In genomic region chr6:43698584-43699349, GRCh38 we compare ENCODE assay signal across 1 cellular context.
TF ChIP-seq lines count a peak whose summit lies in the region.

No MANE protein-coding gene starts in this region.

TF ChIP-seq in GM23338, 12 proteins besides CTCF, POLR2A, EP300 and RAD21 (continued from another document):
- no peak for TF ChIP-seq ZNF462 (CRISPR knock-in tag; IDR thresholded peaks at IDR 0.05)
- no peak for TF ChIP-seq CREB1 (CRISPR knock-in tag; IDR thresholded peaks at IDR 0.05; ENCODE audit: low read depth)
- no peak for TF ChIP-seq STAT1 (IDR thresholded peaks at IDR 0.05; ENCODE audit: unreplicated experiment)
- no peak for TF ChIP-seq EZH2phosphoT487 (IDR thresholded peaks at IDR 0.05; ENCODE audit: unreplicated experiment)
- no peak for TF ChIP-seq ZNF331 (CRISPR knock-in tag; IDR thresholded peaks at IDR 0.05; ENCODE audit: low read depth)
- no peak for TF ChIP-seq ZNF114 (CRISPR knock-in tag; IDR thresholded peaks at IDR 0.05)
- no peak for TF ChIP-seq POLR2AphosphoS5 (IDR thresholded peaks at IDR 0.05; ENCODE audit: low read depth)
- no peak for TF ChIP-seq NANOG (IDR thresholded peaks at IDR 0.05; ENCODE audit: borderline replicate concordance)
- TF ChIP-seq EZH2 (IDR thresholded peaks at IDR 0.05; ENCODE audit: low read depth, unreplicated experiment) = no peak
- no peak for TF ChIP-seq JUNB (IDR thresholded peaks at IDR 0.05; ENCODE audit: unreplicated experiment)
TF ChIP-seq in GM23338: peak in this region for 0.
